9 cellular contexts compared by ENCODE assay signal in genomic region chr15:40902605-40903561, GRCh38. TPM values are rescaled to one million over a fixed set of nuclear protein-coding genes. Genes with fewer than 3 reads are reported as not detected.
DNase-seq lines count a peak whose midpoint lies in the region; ATAC-seq, FAIRE-seq and TF ChIP-seq lines count a peak whose summit lies in the region.
"Had no signal": no experiment of that assay in that cellular context is flagged by ENCODE, and none has a peak within 500 bp of the region (broad histone marks: within the 10 kb centered on the region; RNA-seq: fewer than 3 reads in every experiment).

No MANE protein-coding gene starts in this region.

- H2AK5ac ChIP-seq in H1 (ENCODE audit: low read depth, low read length) = no peak overlapping the region

- H3K9me3 ChIP-seq in OCI-LY7 (ENCODE audit: low read length) (no peaks in the 10 kb centered on the region), H1 (ENCODE audit: insufficient read depth in 2 of 2, low read depth in 1 of 2, low read length in 1 of 2) (no peaks in the 10 kb centered on the region)
- H3K9me3 ChIP-seq: right lobe of liver had no signal

- H3K18ac ChIP-seq in H1 (ENCODE audit: extremely low read depth, low read length) = no peak overlapping the region

- no peak overlapping the region for H2BK20ac ChIP-seq in H1 (ENCODE audit: low read length)

- no peak for FAIRE-seq in H1 (lab: Jason Lieb, UNC)

- peak overlapping the region in 7 of 10 donors; percentile 24 to 85 (median 75) for H3K27ac Mint-ChIP-seq in naive thymus-derived CD8-positive, alpha-beta T cell
- no peak overlapping the region for H3K27ac Mint-ChIP-seq in HFFc6

- H4K8ac ChIP-seq in H1 (ENCODE audit: extremely low read depth, insufficient read depth, low read length) = peak overlapping the region; percentile 40; the same call in 1 of the 2 replicates

- no peak overlapping the region for H4K91ac ChIP-seq in H1 (replicated peaks; ENCODE audit: insufficient read length, low read length)

- H3K9ac ChIP-seq in H1 (replicated peaks in 1 of 4; ENCODE audit: extremely low read depth in 1 of 4, low read depth in 3 of 4, low read length in 3 of 4) = no peak overlapping the region

- no peak for TF ChIP-seq RAD21 in H1 (IDR thresholded peaks at IDR 0.05 in 1 of 2, conservative IDR thresholded peaks at IDR 0.05 in 1 of 2; ENCODE audit: low read depth in 2 of 2, low read length in 2 of 2)

- H3K27me3 ChIP-seq in H1 (replicated peaks in 1 of 4; ENCODE audit: control insufficient read depth in 3 of 4, extremely low read depth in 1 of 4, insufficient read depth in 3 of 4, low read length in 3 of 4) = no peaks in the 10 kb centered on the region
- H3K27me3 ChIP-seq: right lobe of liver had no signal

- CTCF ChIA-PET in OCI-LY7 (lab: Charles Lee; ENCODE audit: unreplicated experiment) (interaction anchor here (0.5 to 1.5 kb wide), 6 partner anchors 8 to 281 kb away, joined by 3 to 6 read pairs (median 4); partner anchors contain the start of genes DLL4 and VPS18), H1 (lab: Charles Lee; ENCODE audit: partially characterized antibody) (interaction anchor here (0.6 to 20.6 kb wide), 45 partner anchors 7 to 545 kb away, joined by 3 to 619 read pairs (median 4); partner anchors contain the start of genes CHP1, DLL4, EXD1 and GCHFR)

- H2BK5ac ChIP-seq in H1 (ENCODE audit: low read depth, low read length) = no peak overlapping the region; the same call in 1 of the 2 replicates

- intact Hi-C loops in OCI-LY7 (cut with micrococcal nuclease; ENCODE audit: unreplicated experiment) = no loop called here

- H3K56ac ChIP-seq in H1 (replicated peaks; ENCODE audit: insufficient read length, low read depth, low read length) = no peak overlapping the region

- H3K4me2 ChIP-seq in OCI-LY7 (ENCODE audit: low read length) (peak overlapping the region; percentile 68), H1 (ENCODE audit: insufficient read depth in 1 of 2, low read depth in 2 of 2, low read length in 2 of 2) (no peak overlapping the region)

- H2BK120ac ChIP-seq in H1 (replicated peaks; ENCODE audit: low read depth, low read length) = no peak overlapping the region

- H3K4ac ChIP-seq in H1 (replicated peaks; ENCODE audit: insufficient read length, low read depth, low read length) = no peak overlapping the region

- no peaks in the 10 kb centered on the region for H3K27me3 Mint-ChIP-seq in naive thymus-derived CD8-positive, alpha-beta T cell
- no peaks in the 10 kb centered on the region; the same call in 1 of the 2 replicates for H3K27me3 Mint-ChIP-seq in HFFc6 (ENCODE audit: insufficient read depth)

- H2BK12ac ChIP-seq in H1 (ENCODE audit: low read depth, low read length) = no peak overlapping the region

- peak overlapping the region; percentile 55; the same call in 1 of the 2 replicates for H2AFZ ChIP-seq in OCI-LY7 (ENCODE audit: low read length)
- no peak overlapping the region for H2AFZ ChIP-seq in H1 (ENCODE audit: low read length)

- no peaks in the 10 kb centered on the region for H3K79me1 ChIP-seq in H1 (ENCODE audit: low read depth, low read length)

- H3K36me3 ChIP-seq in OCI-LY7 (ENCODE audit: insufficient read depth, low read length) (peaks cover 62% of the 10 kb centered on the region), H1 (ENCODE audit: control insufficient read depth in 2 of 4, insufficient read depth in 4 of 4, low read length in 3 of 4) (peaks cover 22 to 43% (median 30%) of the 10 kb centered on the region in 4 experiments)

- no peak overlapping the region for H3K23ac ChIP-seq in H1 (ENCODE audit: insufficient read length)

- H3K9me3 Mint-ChIP-seq in naive thymus-derived CD8-positive, alpha-beta T cell = no peaks in the 10 kb centered on the region
- no peaks in the 10 kb centered on the region for H3K9me3 Mint-ChIP-seq in HFFc6

- H4K5ac ChIP-seq in H1 (ENCODE audit: insufficient read length, low read depth, low read length) = no peak overlapping the region

- H3K23me2 ChIP-seq in H1 (ENCODE audit: low read depth, low read length) = peaks cover 6% of the 10 kb centered on the region; the same call in 1 of the 2 replicates

- no peak for ATAC-seq in naive thymus-derived CD8-positive, alpha-beta T cell
- ATAC-seq in GM21786 (IDR thresholded peaks at IDR 0.05; ENCODE audit: unreplicated experiment) (no peak), GM21423 (IDR thresholded peaks at IDR 0.05; ENCODE audit: unreplicated experiment) (no peak), HG02885 (IDR thresholded peaks at IDR 0.05; ENCODE audit: poor library complexity, unreplicated experiment) (no peak)

- no peak for TF ChIP-seq EP300 in H1 (IDR thresholded peaks at IDR 0.05; ENCODE audit: borderline replicate concordance in 1 of 2, low read depth in 2 of 2, low read length in 2 of 2)

- H3K4me3 Mint-ChIP-seq in naive thymus-derived CD8-positive, alpha-beta T cell = no peak overlapping the region
- H3K4me3 Mint-ChIP-seq in HFFc6 = no peak overlapping the region

- H3K9me2 ChIP-seq in OCI-LY7 (ENCODE audit: insufficient read depth, low read length) = no peaks in the 10 kb centered on the region

- H4K20me1 ChIP-seq in OCI-LY7 (ENCODE audit: insufficient read depth, low read length) (no peaks in the 10 kb centered on the region), H1 (replicated peaks in 1 of 2; ENCODE audit: control insufficient read depth in 1 of 2, insufficient read depth in 2 of 2, low read length in 2 of 2) (peaks cover 22 to 31% of the 10 kb centered on the region in 2 experiments)

- 91% methylated on average over 33 of the region's 33 CpGs; no CpG with 5 or more reads in 1 of the 2 experiments for WGBS in H1 (ENCODE audit: extremely low coverage in 1 of 2, insufficient coverage in 1 of 2, insufficient read length in 1 of 2, insufficient replicate concordance in 2 of 2, low coverage in 1 of 2, low lambda C conversion rate in 2 of 2, missing lambda C conversion rate in 1 of 2), 2 experiments

- H2BK15ac ChIP-seq in H1 (ENCODE audit: low read length) = no peak overlapping the region

- DNase-seq in GDM1 (lab: John Stamatoyannopoulos, UW) = peak; percentile 42
- peak; percentile 80 for DNase-seq in OCI-LY7 (ENCODE audit: low spot score)
- no peak for DNase-seq in H1 (ENCODE audit: low read depth in 1 of 2, low spot score in 2 of 2)
- peak in 1 of 10 donors; percentile 61 for DNase-seq in naive thymus-derived CD8-positive, alpha-beta T cell
- no peak for DNase-seq in HFFc6

- BruUV-seq in OCI-LY7 (replicated peaks; lab: Mats Ljungman, UMichigan) = no TSS peak

- H3K4me1 ChIP-seq in OCI-LY7 (ENCODE audit: insufficient read depth, low read length, poor library complexity, severe bottlenecking) (peaks cover 58% of the 10 kb centered on the region), H1 (replicated peaks in 1 of 4; ENCODE audit: control insufficient read depth in 3 of 4, insufficient read depth in 4 of 4, low read length in 3 of 4) (peaks cover 0 to 9% (median 8%) of the 10 kb centered on the region in 4 experiments; a peak in 6 of 7 replicates)

- peak overlapping the region; percentile 87 for H3K27ac ChIP-seq in OCI-LY7 (ENCODE audit: low read depth, low read length, poor library complexity, severe bottlenecking)
- peak overlapping the region; percentile 3; the same call in 1 of the 2 replicates for H3K27ac ChIP-seq in H1 (ENCODE audit: low read depth, low read length)
- H3K27ac ChIP-seq: right lobe of liver had no signal

- TF ChIP-seq CTCF in OCI-LY7 (conservative IDR thresholded peaks at IDR 0.05; ENCODE audit: low read length) = no peak
- TF ChIP-seq CTCF in H1 (IDR thresholded peaks at IDR 0.05; ENCODE audit: control extremely low read depth in 1 of 3, insufficient read depth in 1 of 3, low read depth in 1 of 3, low read length in 3 of 3) = no peak
- no peak for TF ChIP-seq CTCF in HFFc6 (IDR thresholded peaks at IDR 0.05)

- H3K79me2 ChIP-seq in OCI-LY7 (ENCODE audit: insufficient read depth, low read depth, low read length) = peaks cover 12% of the 10 kb centered on the region
- peaks cover 0 to 9% of the 10 kb centered on the region in 2 experiments; a peak in 1 of 4 replicates for H3K79me2 ChIP-seq in H1 (ENCODE audit: control insufficient read depth in 1 of 2, insufficient read depth in 2 of 2, low read length in 2 of 2)

- H3K4me3 ChIP-seq in OCI-LY7 (ENCODE audit: low read depth, low read length, poor library complexity, severe bottlenecking) (peak overlapping the region; percentile 42), H1 (ENCODE audit: extremely low read depth in 1 of 4, insufficient read depth in 2 of 4, low read depth in 3 of 4, low read length in 4 of 4) (no peak overlapping the region)
- H3K4me3 ChIP-seq: right lobe of liver had no signal

- no peak for TF ChIP-seq POLR2A in H1 (IDR thresholded peaks at IDR 0.05; ENCODE audit: control extremely low read depth in 1 of 2, low read depth in 2 of 2, low read length in 2 of 2)

- no peak overlapping the region for H3K14ac ChIP-seq in H1 (ENCODE audit: insufficient read length)

- POLR2A ChIA-PET in OCI-LY7 (lab: Charles Lee) = interaction anchor here (0.6 to 1.7 kb wide), 6 partner anchors 8 to 283 kb away, joined by 3 to 11 read pairs (median 3); partner anchors contain the start of genes CHAC1 and VPS18
- POLR2A ChIA-PET in H1 (lab: Charles Lee; ENCODE audit: partially characterized antibody) = interaction anchor here (4.0 to 11.5 kb wide), 3 partner anchors 8 to 55 kb away, joined by 18 to 209 read pairs (median 105); partner anchors contain the start of genes CHAC1, DLL4 and VPS18
- POLR2A ChIA-PET in naive thymus-derived CD8-positive, alpha-beta T cell (lab: Charles Lee) = interaction anchor here (0.6 to 3.2 kb wide), 6 partner anchors 8 to 429 kb away, joined by 3 to 12 read pairs (median 3); partner anchors contain the start of genes NUSAP1, OIP5 and VPS18

- peaks cover 0 to 60% (median 12%) of the 10 kb centered on the region in 3 donors for H3K36me3 Mint-ChIP-seq in naive thymus-derived CD8-positive, alpha-beta T cell
- peaks cover 22% of the 10 kb centered on the region; the same call in 1 of the 2 replicates for H3K36me3 Mint-ChIP-seq in HFFc6 (ENCODE audit: low read depth)

- peaks cover 12 to 54% (median 41%) of the 10 kb centered on the region in 4 donors for H3K4me1 Mint-ChIP-seq in naive thymus-derived CD8-positive, alpha-beta T cell
- peaks cover 23% of the 10 kb centered on the region for H3K4me1 Mint-ChIP-seq in HFFc6 (ENCODE audit: low read depth)

RNA-seq across cellular contexts. Expression of gene VPS18, which starts 8.6 kb away (rescaled TPM):
- total RNA-seq in OCI-LY7 (2014; rRNA removed; shearing (Covaris generic)) = 24.5 and 26.2 TPM in 2 replicates
- total RNA-seq in OCI-LY7 (2022) = 26.4 and 30.7 TPM in 2 replicates
- 31.9 and 32.7 TPM in 2 replicates for total RNA-seq in H1 (2021; fragmentation: NEBNext Ultra II Directional; extraction: Animal tissue kit (Norgen Biotek cat#: 25700))
- polyA plus RNA-seq in H1 (2011; rRNA removed) = 28.9 and 32.9 TPM in 2 replicates
- 27.4 TPM for polyA plus RNA-seq in H1 (2011; cell fraction: cytosol; rRNA removed)
- polyA plus RNA-seq in H1 (2011; cell fraction: nucleus; rRNA removed) = 35.6 TPM
- 19.1 to 31.3 TPM (median 29.5 TPM) in 4 replicates for polyA plus RNA-seq in H1 (2012, experiment 1 of 2)
- 32.6 TPM for polyA plus RNA-seq in H1 (2012, experiment 2 of 2)
- 12.6 TPM for polyA plus RNA-seq in H1 (2013, experiment 1 of 2)
- 11.3 TPM for polyA plus RNA-seq in H1 (2013, experiment 2 of 2)
- 65.4 and 80.3 TPM in 2 replicates for polyA minus RNA-seq in H1 (2011; rRNA and poly(A)+ RNA removed)
- polyA minus RNA-seq in H1 (2011; cell fraction: cytosol; rRNA and poly(A)+ RNA removed) = 39.1 TPM
- polyA minus RNA-seq in H1 (2011; cell fraction: nucleus; rRNA and poly(A)+ RNA removed) = 31.4 TPM
- total RNA-seq in naive thymus-derived CD8-positive, alpha-beta T cell = 10 to 100 TPM; 20.4 to 20.7 TPM
- 10 to 100 TPM; 11.1 to 19.2 (median 15.0) TPM for polyA plus RNA-seq in naive thymus-derived CD8-positive, alpha-beta T cell
- 10 to 100 TPM; 27.7 to 33.1 (median 31.2) TPM for total RNA-seq in HFFc6 (2021; fragmentation: NEBNext Ultra II Directional; extraction: Animal tissue kit (Norgen Biotek cat#: 25700))

RNA-seq across cellular contexts. Expression of gene DLL4, which starts 26.3 kb away (rescaled TPM):
- 0.19 TPM in 1 of 2 replicates, not detected in the other for total RNA-seq in OCI-LY7 (2014; rRNA removed; shearing (Covaris generic))
- 0.15 TPM in 1 of 2 replicates, not detected in the other for total RNA-seq in OCI-LY7 (2022)
- 0.48 and 0.60 TPM in 2 replicates for total RNA-seq in H1 (2021; fragmentation: NEBNext Ultra II Directional; extraction: Animal tissue kit (Norgen Biotek cat#: 25700))
- 0.22 and 0.23 TPM in 2 replicates for polyA plus RNA-seq in H1 (2011; rRNA removed)
- polyA plus RNA-seq in H1 (2011; cell fraction: cytosol; rRNA removed) = 0.21 TPM
- 1.0 TPM for polyA plus RNA-seq in H1 (2011; cell fraction: nucleus; rRNA removed)
- polyA plus RNA-seq in H1 (2012, experiment 1 of 2) = 0.12 to 0.18 TPM (median 0.17 TPM) in 3 of 4 replicates, not detected in the other
- polyA plus RNA-seq in H1 (2012, experiment 2 of 2) = 0.16 TPM
- polyA plus RNA-seq in H1 (2013, experiment 1 of 2) = 0.20 TPM
- 0.20 TPM for polyA plus RNA-seq in H1 (2013, experiment 2 of 2)
- polyA minus RNA-seq in H1 (2011; rRNA and poly(A)+ RNA removed) = 0.27 and 0.85 TPM in 2 replicates
- polyA minus RNA-seq in H1 (2011; cell fraction: cytosol; rRNA and poly(A)+ RNA removed) = not detected
- 2.5 TPM for polyA minus RNA-seq in H1 (2011; cell fraction: nucleus; rRNA and poly(A)+ RNA removed)
- total RNA-seq in naive thymus-derived CD8-positive, alpha-beta T cell = under 1 TPM in 1 of 2 experiments, not detected in 1; 0.16 TPM
- polyA plus RNA-seq in naive thymus-derived CD8-positive, alpha-beta T cell = not detected
- total RNA-seq in HFFc6 (2021; fragmentation: NEBNext Ultra II Directional; extraction: Animal tissue kit (Norgen Biotek cat#: 25700)) = under 1 TPM in 2 of 6 experiments, not detected in 4; 0.05 to 0.11 TPM

RNA-seq across cellular contexts. Expression of gene RHOV, which starts 28.8 kb away (rescaled TPM):
- 0.80 and 1.5 TPM in 2 replicates for total RNA-seq in OCI-LY7 (2014; rRNA removed; shearing (Covaris generic))
- total RNA-seq in OCI-LY7 (2022) = 0.63 and 0.85 TPM in 2 replicates
- total RNA-seq in H1 (2021; fragmentation: NEBNext Ultra II Directional; extraction: Animal tissue kit (Norgen Biotek cat#: 25700)) = 2.4 and 2.7 TPM in 2 replicates
- 1.5 and 2.2 TPM in 2 replicates for polyA plus RNA-seq in H1 (2011; rRNA removed)
- polyA plus RNA-seq in H1 (2011; cell fraction: cytosol; rRNA removed) = 2.8 TPM
- polyA plus RNA-seq in H1 (2011; cell fraction: nucleus; rRNA removed) = 2.0 TPM
- 3.6 to 3.9 TPM (median 3.7 TPM) in 4 replicates for polyA plus RNA-seq in H1 (2012, experiment 1 of 2)
- polyA plus RNA-seq in H1 (2012, experiment 2 of 2) = 2.3 TPM
- 1.5 TPM for polyA plus RNA-seq in H1 (2013, experiment 1 of 2)
- polyA plus RNA-seq in H1 (2013, experiment 2 of 2) = 1.4 TPM
- 1.3 and 1.5 TPM in 2 replicates for polyA minus RNA-seq in H1 (2011; rRNA and poly(A)+ RNA removed)
- 2.4 TPM for polyA minus RNA-seq in H1 (2011; cell fraction: cytosol; rRNA and poly(A)+ RNA removed)
- polyA minus RNA-seq in H1 (2011; cell fraction: nucleus; rRNA and poly(A)+ RNA removed) = 2.9 TPM
- total RNA-seq in naive thymus-derived CD8-positive, alpha-beta T cell = not detected
- not detected for polyA plus RNA-seq in naive thymus-derived CD8-positive, alpha-beta T cell
- total RNA-seq in HFFc6 (2021; fragmentation: NEBNext Ultra II Directional; extraction: Animal tissue kit (Norgen Biotek cat#: 25700)) = under 1 TPM in 5 of 6 experiments, not detected in 1; 0.14 to 0.41 (median 0.31) TPM
- total RNA-seq: right lobe of liver had no signal

RNA-seq across cellular contexts. Expression of gene CHAC1, which starts 50.4 kb away (rescaled TPM):
- total RNA-seq in OCI-LY7 (2014; rRNA removed; shearing (Covaris generic)) = 40.4 and 41.4 TPM in 2 replicates
- 35.3 and 55.6 TPM in 2 replicates for total RNA-seq in OCI-LY7 (2022)
- total RNA-seq in H1 (2021; fragmentation: NEBNext Ultra II Directional; extraction: Animal tissue kit (Norgen Biotek cat#: 25700)) = 28.7 and 34.3 TPM in 2 replicates
- polyA plus RNA-seq in H1 (2011; rRNA removed) = 159 and 215 TPM in 2 replicates
- polyA plus RNA-seq in H1 (2011; cell fraction: cytosol; rRNA removed) = 112 TPM
- polyA plus RNA-seq in H1 (2011; cell fraction: nucleus; rRNA removed) = 104 TPM
- 33.4 to 49.1 TPM (median 43.9 TPM) in 4 replicates for polyA plus RNA-seq in H1 (2012, experiment 1 of 2)
- polyA plus RNA-seq in H1 (2012, experiment 2 of 2) = 56.2 TPM
- polyA plus RNA-seq in H1 (2013, experiment 1 of 2) = 17.9 TPM
- 16.9 TPM for polyA plus RNA-seq in H1 (2013, experiment 2 of 2)
- polyA minus RNA-seq in H1 (2011; rRNA and poly(A)+ RNA removed) = 55.7 and 84.0 TPM in 2 replicates
- polyA minus RNA-seq in H1 (2011; cell fraction: cytosol; rRNA and poly(A)+ RNA removed) = 89.2 TPM
- polyA minus RNA-seq in H1 (2011; cell fraction: nucleus; rRNA and poly(A)+ RNA removed) = 65.8 TPM
- total RNA-seq in naive thymus-derived CD8-positive, alpha-beta T cell = 1 to 10 TPM; 8.9 to 9.2 TPM
- not detected for polyA plus RNA-seq in naive thymus-derived CD8-positive, alpha-beta T cell
- 10 to 100 TPM; 20.8 to 26.0 (median 24.2) TPM for total RNA-seq in HFFc6 (2021; fragmentation: NEBNext Ultra II Directional; extraction: Animal tissue kit (Norgen Biotek cat#: 25700))

RNA-seq across cellular contexts. Expression of gene SPINT1, which starts 59.0 kb away (rescaled TPM):
- total RNA-seq in OCI-LY7 (2014; rRNA removed; shearing (Covaris generic)) = 0.10 TPM in 1 of 2 replicates, not detected in the other
- total RNA-seq in OCI-LY7 (2022) = 2.0 and 2.4 TPM in 2 replicates
- 117 TPM in 2 replicates for total RNA-seq in H1 (2021; fragmentation: NEBNext Ultra II Directional; extraction: Animal tissue kit (Norgen Biotek cat#: 25700))
- 155 and 266 TPM in 2 replicates for polyA plus RNA-seq in H1 (2011; rRNA removed)
- 84.0 TPM for polyA plus RNA-seq in H1 (2011; cell fraction: cytosol; rRNA removed)
- polyA plus RNA-seq in H1 (2011; cell fraction: nucleus; rRNA removed) = 163 TPM
- 64.9 to 131 TPM (median 112 TPM) in 4 replicates for polyA plus RNA-seq in H1 (2012, experiment 1 of 2)
- 126 TPM for polyA plus RNA-seq in H1 (2012, experiment 2 of 2)
- polyA plus RNA-seq in H1 (2013, experiment 1 of 2) = 164 TPM
- 165 TPM for polyA plus RNA-seq in H1 (2013, experiment 2 of 2)
- polyA minus RNA-seq in H1 (2011; rRNA and poly(A)+ RNA removed) = 85.9 and 106 TPM in 2 replicates
- polyA minus RNA-seq in H1 (2011; cell fraction: cytosol; rRNA and poly(A)+ RNA removed) = 91.7 TPM
- 80.2 TPM for polyA minus RNA-seq in H1 (2011; cell fraction: nucleus; rRNA and poly(A)+ RNA removed)
- under 1 TPM; 0.42 to 0.80 TPM for total RNA-seq in naive thymus-derived CD8-positive, alpha-beta T cell
- under 1 TPM in 2 of 3 donors, not detected in 1; 0.11 to 0.16 TPM for polyA plus RNA-seq in naive thymus-derived CD8-positive, alpha-beta T cell
- under 1 TPM in 5 of 6 experiments, not detected in 1; 0.14 to 0.51 (median 0.26) TPM for total RNA-seq in HFFc6 (2021; fragmentation: NEBNext Ultra II Directional; extraction: Animal tissue kit (Norgen Biotek cat#: 25700))

Comparison
In these comparisons a context has a peak if more than half of its experiments do, and no peak if none do; other contexts are left out.
1. DNase-seq: peak in GDM1 (single experiment) and OCI-LY7 (single experiment); none in H1 (0 of 2) and HFFc6 (single experiment).